Comparison of ENCODE assay signal across 1 cellular context in genomic region chr14:23130875-23131274, GRCh38.
TF ChIP-seq lines count a peak whose summit lies in the region.

No MANE protein-coding gene starts in this region.

TF ChIP-seq in HepG2, 621 proteins besides CTCF, POLR2A, EP300 and RAD21:
- TF ChIP-seq, protein P1, sequence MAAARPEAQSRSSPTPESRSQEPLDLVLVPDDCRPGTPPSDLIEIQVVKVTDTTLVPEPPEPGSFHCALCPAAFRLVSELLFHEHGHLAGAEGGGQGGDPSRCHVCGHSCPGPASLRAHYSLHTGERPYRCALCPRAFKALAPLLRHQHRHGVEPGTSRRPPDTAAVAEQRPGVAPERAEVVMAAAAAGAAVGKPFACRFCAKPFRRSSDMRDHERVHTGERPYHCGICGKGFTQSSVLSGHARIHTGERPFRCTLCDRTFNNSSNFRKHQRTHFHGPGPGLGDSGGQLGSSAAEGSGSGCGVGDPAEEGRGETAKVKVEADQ (CRISPR knock-in tag; IDR thresholded peaks at IDR 0.05; ENCODE audit: borderline replicate concordance), result no peak
- TF ChIP-seq HOMEZ (CRISPR knock-in tag; IDR thresholded peaks at IDR 0.05; ENCODE audit: low read depth) (no peak), SNAPC2 (CRISPR knock-in tag; IDR thresholded peaks at IDR 0.05) (no peak)
